In the genomic region with DNA sequence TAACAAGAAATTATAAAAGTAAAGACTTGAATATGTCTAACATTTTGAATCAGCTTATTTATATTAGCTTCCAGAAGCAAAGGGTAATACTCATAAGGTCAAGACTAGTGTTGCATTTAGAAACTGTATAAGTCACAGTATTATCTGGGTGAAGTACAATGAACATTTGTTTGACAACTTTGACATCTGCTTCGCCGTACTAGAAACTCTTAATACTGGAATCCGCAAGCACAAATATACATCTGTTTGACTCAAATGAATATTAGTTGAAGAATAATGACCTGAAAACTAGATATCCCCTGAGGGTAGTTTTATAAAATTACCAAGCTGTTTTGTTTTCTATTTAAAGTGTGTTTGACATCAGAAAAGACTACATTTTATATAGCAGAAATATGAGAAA, we compare ENCODE assay signal across 7 cellular contexts.
"Had no signal": no experiment of that assay in that cellular context is flagged by ENCODE, and none has a peak within 500 bp of the region (broad histone marks: within the 10 kb centered on the region; RNA-seq: fewer than 3 reads in every experiment).

No MANE protein-coding gene starts in this region.

- H3K4me2 ChIP-seq: GM23338 had no signal

- ATAC-seq: GM23338, HepG2 had no signal

- H2AFZ ChIP-seq: GM23338 had no signal

- H3K27ac ChIP-seq: HL-60 had no signal

- H3K4me3 ChIP-seq: GM23338 had no signal

- DNase-seq: H9, HCEC 1CT, HFFc6, KBM-7 had no signal
